In the genomic region with DNA sequence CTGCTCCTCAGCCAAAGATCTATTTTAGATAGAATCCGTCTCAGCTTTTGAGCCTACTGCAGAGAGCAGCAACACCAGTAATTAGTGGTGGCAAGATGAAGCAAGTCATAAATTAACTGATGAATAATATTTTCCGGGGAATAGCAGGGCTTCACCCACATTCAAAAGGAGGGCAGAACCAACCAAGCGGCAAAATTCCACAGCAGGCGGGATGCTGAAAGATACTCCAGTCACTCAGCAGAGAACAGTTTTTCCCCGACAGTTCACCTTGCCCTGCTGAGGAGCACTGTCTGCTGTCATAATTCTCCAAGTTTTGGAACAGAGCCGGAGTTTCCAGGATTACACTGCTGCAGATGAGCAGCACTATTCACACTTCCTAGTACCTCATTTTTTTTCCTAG, we compare ENCODE assay signal across 30 cellular contexts.
DNase-seq lines count a peak whose midpoint lies in the region; TF ChIP-seq lines count a peak whose summit lies in the region.
"Had no signal": no experiment of that assay in that cellular context is flagged by ENCODE, and none has a peak within 500 bp of the region (broad histone marks: within the 10 kb centered on the region; RNA-seq: fewer than 3 reads in every experiment).

No MANE protein-coding gene starts in this region.

- H3K36me3 ChIP-seq in A673 (ENCODE audit: insufficient read depth, low read length, poor library complexity, severe bottlenecking): no peaks in the 10 kb centered on the region
- H3K36me3 ChIP-seq: BLaER1, gastroesophageal sphincter, neutrophil, Peyer's patch, sigmoid colon, tibial nerve had no signal

- intact Hi-C loops in A673 (cut with micrococcal nuclease; ENCODE audit: unreplicated experiment): no loop called here

- CTCF ChIA-PET in A673 (lab: Charles Lee) (no interaction called here), HEK293T (lab: Yijun Ruan, JAX) (no interaction called here)

- no TSS peak for BruUV-seq in A673 (replicated peaks; lab: Mats Ljungman, UMichigan)

- no peaks in the 10 kb centered on the region for H3K27me3 ChIP-seq in A673 (replicated peaks; ENCODE audit: insufficient read depth, low read depth, low read length, poor library complexity)
- H3K27me3 ChIP-seq: BLaER1, neutrophil, Peyer's patch, sigmoid colon had no signal

- no peak for TF ChIP-seq CTCF in A673 (conservative IDR thresholded peaks at IDR 0.05; ENCODE audit: low read depth, low read length)

- POLR2A ChIA-PET in A673 (lab: Charles Lee; ENCODE audit: low non-redundant PET): no interaction called here
- POLR2A ChIA-PET in HEK293T (lab: Yijun Ruan, JAX): no interaction called here

- DNase-seq in A673 (ENCODE audit: low spot score) (peak; percentile 52), HK-2 (ENCODE audit: unreplicated experiment) (peak; percentile 60), cerebellar cortex (ENCODE audit: low spot score) (peak; percentile 51), kidney tubule cell (ENCODE audit: low spot score) (peak; percentile 95), NCI-H1105 (lab: John Stamatoyannopoulos, UW) (no peak), occipital lobe (lab: John Stamatoyannopoulos, UW) (no peak), RKO (ENCODE audit: low spot score) (no peak), HEK293T (ENCODE audit: extremely low spot score) (no peak)
- DNase-seq: activated CD4-positive, alpha-beta T cell treated with anti-CD3 and anti-CD28 coated beads, Interleukin-2, amount 50 U/mL, for 1 hour; activated CD8-positive, alpha-beta memory T cell treated with anti-CD3 and anti-CD28 coated beads, Interleukin-2, amount 10 ng/mL, durations not matched to agents 7 days and 5 days; activated gamma-delta T cell treated with Interleukin-2 at 50 U/mL for 16 hours; activated T-cell treated with anti-CD3 and anti-CD28 coated beads, Interleukin-2, amount 50 U/mL, for 4 hours; central memory CD4-positive, alpha-beta T cell; hippocampal formation; left ventricle myocardium superior; NCI-H1436 treated with DMSO at 0.1 percent for 48 hours; NCI-H226; NCI-H526 treated with DMSO at 0.1 percent for 48 hours; Peyer's patch; SIG-M5; sigmoid colon; stimulated activated CD4-positive, alpha-beta T cell treated with anti-CD3 and anti-CD28 coated beads, Interleukin-12 subunit alpha, Interleukin-12 subunit beta, amount 100 ng/mL, for 4 hours; stimulated activated CD4-positive, alpha-beta T cell treated with anti-CD3 and anti-CD28 coated beads, Interleukin-4, amount 100 ng/mL, for 1 hour; SW 1271 had no signal

- peaks cover 8% of the 10 kb centered on the region for H3K4me1 ChIP-seq in A673 (ENCODE audit: insufficient read depth, low read length, poor library complexity, severe bottlenecking)
- H3K4me1 ChIP-seq: BLaER1, Peyer's patch had no signal

- H3K27ac ChIP-seq in A673 (ENCODE audit: low read depth, low read length, poor library complexity, severe bottlenecking): no peak overlapping the region
- H3K27ac ChIP-seq: BLaER1, gastroesophageal sphincter, KMS-11, neutrophil, Peyer's patch, sigmoid colon, tibial nerve had no signal

- no peaks in the 10 kb centered on the region for H3K9me3 ChIP-seq in A673 (ENCODE audit: low read depth, low read length, poor library complexity, severe bottlenecking)
- H3K9me3 ChIP-seq: BLaER1, gastroesophageal sphincter, neutrophil, Peyer's patch, sigmoid colon, tibial nerve had no signal

- no peak overlapping the region for H3K4me3 ChIP-seq in A673 (ENCODE audit: low read depth, low read length, poor library complexity, severe bottlenecking)
- H3K4me3 ChIP-seq: BLaER1, gastroesophageal sphincter, GM12878, Peyer's patch, sigmoid colon, tibial nerve had no signal

TF ChIP-seq in HEK293T, 16 proteins besides CTCF, POLR2A, EP300 and RAD21:
- TF ChIP-seq ZNF384 (IDR thresholded peaks at IDR 0.05) (no peak), BHLHE40 (IDR thresholded peaks at IDR 0.05; ENCODE audit: borderline replicate concordance) (no peak), FOXA1 (IDR thresholded peaks at IDR 0.05) (no peak), SP1 (IDR thresholded peaks at IDR 0.05) (no peak), HDGF (IDR thresholded peaks at IDR 0.05; ENCODE audit: borderline replicate concordance) (no peak)
- TF ChIP-seq, protein P1, sequence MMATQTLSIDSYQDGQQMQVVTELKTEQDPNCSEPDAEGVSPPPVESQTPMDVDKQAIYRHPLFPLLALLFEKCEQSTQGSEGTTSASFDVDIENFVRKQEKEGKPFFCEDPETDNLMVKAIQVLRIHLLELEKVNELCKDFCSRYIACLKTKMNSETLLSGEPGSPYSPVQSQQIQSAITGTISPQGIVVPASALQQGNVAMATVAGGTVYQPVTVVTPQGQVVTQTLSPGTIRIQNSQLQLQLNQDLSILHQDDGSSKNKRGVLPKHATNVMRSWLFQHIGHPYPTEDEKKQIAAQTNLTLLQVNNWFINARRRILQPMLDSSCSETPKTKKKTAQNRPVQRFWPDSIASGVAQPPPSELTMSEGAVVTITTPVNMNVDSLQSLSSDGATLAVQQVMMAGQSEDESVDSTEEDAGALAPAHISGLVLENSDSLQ (IDR thresholded peaks at IDR 0.05): no peak

Comparison
In these comparisons a context has a peak if more than half of its experiments do, and no peak if none do; other contexts are left out.
1. DNase-seq: peak in A673 (single experiment), HK-2 (single experiment), cerebellar cortex (single experiment) and kidney tubule cell (single experiment); none in NCI-H1105 (single experiment), occipital lobe (single experiment), RKO (single experiment) and HEK293T (single experiment).